In the genomic region with DNA sequence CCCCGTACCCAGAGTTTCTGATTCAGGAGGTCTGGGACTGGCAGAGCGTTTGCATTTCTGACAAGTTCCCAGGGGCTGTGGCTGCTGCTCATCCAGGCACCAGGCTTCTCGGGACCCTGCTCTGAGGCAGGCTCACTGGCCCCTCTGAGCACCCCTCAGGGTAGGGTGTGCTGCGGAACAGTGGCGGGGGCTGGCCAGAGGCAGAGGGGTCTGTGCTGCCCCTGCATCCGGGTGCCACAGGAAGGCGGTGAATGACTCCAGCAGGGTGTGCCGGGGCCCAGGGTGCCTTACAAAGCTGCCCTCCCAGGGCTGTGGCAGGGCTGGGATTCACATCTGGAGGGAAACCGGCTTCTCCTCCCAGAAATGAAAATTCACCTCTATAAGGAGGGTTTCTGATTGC, we compare ENCODE assay signal across 16 cellular contexts.
DNase-seq lines count a peak whose midpoint lies in the region; ATAC-seq and TF ChIP-seq lines count a peak whose summit lies in the region.
"Had no signal": no experiment of that assay in that cellular context is flagged by ENCODE, and none has a peak within 500 bp of the region (broad histone marks: within the 10 kb centered on the region; RNA-seq: fewer than 3 reads in every experiment).

No MANE protein-coding gene starts in this region.

- H3K4me1 ChIP-seq in gastroesophageal sphincter = peaks cover 0 to 74% (median 12%) of the 10 kb centered on the region in 3 donors
- H3K4me1 ChIP-seq in neutrophil (ENCODE audit: control insufficient read depth in 1 of 2, insufficient read depth in 1 of 2, low read depth in 1 of 2, low read length in 1 of 2) = peaks cover 29 to 41% of the 10 kb centered on the region in 2 experiments
- H3K4me1 ChIP-seq in MM.1S (ENCODE audit: low read length) = no peaks in the 10 kb centered on the region
- H3K4me1 ChIP-seq: BE2C had no signal

- H3K4me2 ChIP-seq in MM.1S (ENCODE audit: low read depth, low read length) = no peak overlapping the region
- H3K4me2 ChIP-seq: GM23338, KMS-11 had no signal

- H3K4me3 ChIP-seq in H7 (ENCODE audit: insufficient read depth, low read depth, low read length) (no peak overlapping the region), gastroesophageal sphincter (no peak overlapping the region), neutrophil (ENCODE audit: low read depth in 1 of 2, low read length in 1 of 2) (no peak overlapping the region), MM.1S (ENCODE audit: low read length) (no peak overlapping the region)
- H3K4me3 ChIP-seq: GM12878, GM23338 had no signal

- no peak for TF ChIP-seq POLR2A in gastroesophageal sphincter (IDR thresholded peaks at IDR 0.05)

- peaks cover 76% of the 10 kb centered on the region for H3K79me2 ChIP-seq in MM.1S (ENCODE audit: low read length)

- no peaks in the 10 kb centered on the region for H3K9me2 ChIP-seq in MM.1S (replicated peaks; ENCODE audit: insufficient read depth, low read length)

- H4K20me1 ChIP-seq in MM.1S (ENCODE audit: insufficient read depth, low read length) = no peaks in the 10 kb centered on the region; the same call in 1 of the 2 replicates

- peak overlapping the region in 3 of 4 donors; percentile 52 to 86 (median 65) for H3K27ac ChIP-seq in gastroesophageal sphincter
- H3K27ac ChIP-seq in neutrophil = peak overlapping the region; percentile 47
- no peak overlapping the region for H3K27ac ChIP-seq in MM.1S (ENCODE audit: low read length)
- H3K27ac ChIP-seq: KMS-11 had no signal

- WGBS in gastroesophageal sphincter (ENCODE audit: low coverage in 1 of 2), 2 donors = no CpG with 5 or more reads among the region's 9 CpGs

- no peaks in the 10 kb centered on the region for H3K9me3 ChIP-seq in gastroesophageal sphincter
- H3K9me3 ChIP-seq in neutrophil = no peaks in the 10 kb centered on the region
- H3K9me3 ChIP-seq in MM.1S (replicated peaks; ENCODE audit: insufficient read depth, low read length) = no peaks in the 10 kb centered on the region
- H3K9me3 ChIP-seq: BE2C had no signal

- H3K27me3 ChIP-seq in H7 (ENCODE audit: control insufficient read depth, insufficient read depth, low read length) (no peaks in the 10 kb centered on the region), gastroesophageal sphincter (no peaks in the 10 kb centered on the region), neutrophil (no peaks in the 10 kb centered on the region), MM.1S (replicated peaks; ENCODE audit: insufficient read depth, low read length) (no peaks in the 10 kb centered on the region)
- H3K27me3 ChIP-seq: BE2C had no signal

- H3K9ac ChIP-seq in MM.1S (ENCODE audit: low read length) = no peak overlapping the region
- H3K9ac ChIP-seq: KMS-11 had no signal

- ATAC-seq in gastroesophageal sphincter (no peak), GM18511 (IDR thresholded peaks at IDR 0.05; ENCODE audit: unreplicated experiment) (no peak)
- ATAC-seq: CD8-positive, alpha-beta T cell; GM12878; GM23338 had no signal

- no peaks in the 10 kb centered on the region for H3K36me3 ChIP-seq in H7 (replicated peaks; ENCODE audit: control insufficient read depth, insufficient read depth, low read length)
- H3K36me3 ChIP-seq in gastroesophageal sphincter = peaks cover 0 to 67% of the 10 kb centered on the region in 2 donors
- H3K36me3 ChIP-seq in neutrophil = peaks cover 98% of the 10 kb centered on the region
- peaks cover 29% of the 10 kb centered on the region for H3K36me3 ChIP-seq in MM.1S (replicated peaks; ENCODE audit: insufficient read depth, low read length)
- H3K36me3 ChIP-seq: BE2C had no signal

- DNase-seq in H7 (peak; percentile 65), GF-D8 (lab: John Stamatoyannopoulos, UW) (no peak), MM.1S (no peak), NCI-H1436 (lab: John Stamatoyannopoulos, UW) (no peak)
- DNase-seq: ACHN; BE2C; Calu3; CD8-positive, alpha-beta T cell; DMS79 treated with DMSO at 0.1 percent for 48 hours; H9 had no signal

- TF ChIP-seq EP300 in gastroesophageal sphincter (IDR thresholded peaks at IDR 0.05) = no peak

- TF ChIP-seq CTCF in gastroesophageal sphincter (IDR thresholded peaks at IDR 0.05) = no peak
- TF ChIP-seq CTCF in neutrophil (IDR thresholded peaks at IDR 0.05) = no peak
- TF ChIP-seq CTCF in MM.1S (IDR thresholded peaks at IDR 0.05; ENCODE audit: low read length) = no peak

- H3F3A ChIP-seq in MM.1S (ENCODE audit: insufficient read depth, low read length) = no peaks in the 10 kb centered on the region

- no peak overlapping the region for H2AFZ ChIP-seq in MM.1S (ENCODE audit: low read length)
- H2AFZ ChIP-seq: GM23338 had no signal
